1 cellular context compared by ENCODE assay signal in genomic region chr17:27577124-27577761, GRCh38.
TF ChIP-seq lines count a peak whose summit lies in the region.

No MANE protein-coding gene starts in this region.

TF ChIP-seq in K562, 482 proteins besides CTCF, POLR2A, EP300 and RAD21 (continued from another document):
- TF ChIP-seq CUX1 (CRISPR knock-in tag; IDR thresholded peaks at IDR 0.05) (no peak; the same call in 1 of the 2 replicates), ZC3H4 (CRISPR knock-in tag; IDR thresholded peaks at IDR 0.05; ENCODE audit: borderline replicate concordance) (no peak), TEAD1 (CRISPR knock-in tag; IDR thresholded peaks at IDR 0.05) (peak in 1 of 2 experiments; percentile 46; a peak in 1 of 4 replicates), JUND (IDR thresholded peaks at IDR 0.05; ENCODE audit: borderline replicate concordance, low read depth, low read length) (no peak), JUND (tag; IDR thresholded peaks at IDR 0.05; ENCODE audit: borderline replicate concordance, low read depth, low read length) (peak; percentile 4; the same call in 1 of the 3 replicates), PRDM10 (IDR thresholded peaks at IDR 0.05; ENCODE audit: partially characterized antibody) (no peak), ETV1 (tag; conservative IDR thresholded peaks at IDR 0.05; ENCODE audit: low read depth) (peak; percentile 34; the same call in 1 of the 2 replicates), CXXC5 (CRISPR knock-in tag; IDR thresholded peaks at IDR 0.05) (peak; percentile 69), NR4A1 (CRISPR knock-in tag; IDR thresholded peaks at IDR 0.05) (0 out of 2 replicates have a peak, but pooled peaks have one; percentile 65), NR4A1 (tag; IDR thresholded peaks at IDR 0.05) (0 out of 2 replicates have a peak, but pooled peaks have one; percentile 21), ZNF639 (CRISPR knock-in tag; conservative IDR thresholded peaks at IDR 0.05 in 1 of 2, IDR thresholded peaks at IDR 0.05 in 1 of 2) (peak in 1 of 2 experiments; percentile 17; a peak in 1 of 4 replicates), E2F5 (CRISPR knock-in tag; IDR thresholded peaks at IDR 0.05) (no peak), ATF4 (CRISPR knock-in tag; IDR thresholded peaks at IDR 0.05) (0 out of 2 replicates have a peak, but pooled peaks have one; percentile 16), USF2 (CRISPR knock-in tag; IDR thresholded peaks at IDR 0.05) (peak; percentile 47), MAZ (CRISPR knock-in tag; conservative IDR thresholded peaks at IDR 0.05 in 1 of 2, IDR thresholded peaks at IDR 0.05 in 1 of 2) (peak; percentile 68 to 89), NCOA2 (IDR thresholded peaks at IDR 0.05; ENCODE audit: partially characterized antibody in 2 of 2) (no peak), TAL1 (IDR thresholded peaks at IDR 0.05) (no peak), RBFOX2 (IDR thresholded peaks at IDR 0.05; ENCODE audit: low read depth, low read length) (peak; percentile 67), ZNF507 (tag; conservative IDR thresholded peaks at IDR 0.05) (no peak), POLR2G (IDR thresholded peaks at IDR 0.05; ENCODE audit: low read depth, low read length) (peak; percentile 60; the same call in 1 of the 2 replicates), PHF20 (IDR thresholded peaks at IDR 0.05; ENCODE audit: partially characterized antibody) (no peak), TSHZ1 (CRISPR knock-in tag; IDR thresholded peaks at IDR 0.05) (peak; percentile 36; the same call in 1 of the 2 replicates), MYC (IDR thresholded peaks at IDR 0.05; ENCODE audit: low read depth, low read length) (peak; percentile 85), MYC (CRISPR knock-in tag; IDR thresholded peaks at IDR 0.05; ENCODE audit: borderline replicate concordance, low read depth) (no peak), ARID3B (CRISPR knock-in tag; IDR thresholded peaks at IDR 0.05; ENCODE audit: borderline replicate concordance) (no peak)
TF ChIP-seq in K562: peak in this region for 53.
